ENCODE assay signal across 1 cellular context in the genomic region with DNA sequence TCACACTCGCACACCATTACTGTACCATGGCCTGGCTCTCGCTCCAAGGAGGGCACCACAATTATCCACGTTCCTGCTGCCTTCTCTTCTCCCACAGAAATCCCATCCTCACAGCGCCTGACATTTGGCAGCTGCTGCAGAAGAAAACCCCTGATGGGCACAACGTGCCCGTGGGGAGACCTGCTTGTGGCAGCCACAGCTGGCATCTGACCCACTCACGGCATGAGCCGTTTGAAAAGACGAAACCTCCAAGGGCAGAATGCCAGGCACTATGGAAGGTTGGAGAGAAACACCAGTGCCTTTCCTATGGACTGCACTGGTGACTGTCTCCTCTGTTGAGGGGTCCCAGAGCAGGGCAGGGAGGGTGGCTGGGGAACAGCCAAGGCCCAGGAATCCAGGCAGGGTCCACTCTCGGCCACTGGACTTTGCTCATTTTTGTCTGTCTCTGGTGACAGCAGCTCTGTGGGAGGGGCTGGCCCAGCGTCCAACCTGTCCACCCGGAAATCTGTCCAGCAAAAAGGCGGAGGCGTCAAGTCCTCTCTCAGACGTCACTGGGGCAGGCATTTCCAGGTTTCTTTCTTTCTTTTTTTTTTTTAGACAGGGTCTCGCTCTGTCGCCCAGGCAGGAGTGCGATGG.
A peak's percentile ranks its signal among the peaks of the same experiment; 100 is the strongest.
TF ChIP-seq lines count a peak whose summit lies in the region.

No MANE protein-coding gene starts in this region.

TF ChIP-seq in HepG2, 621 proteins besides CTCF, POLR2A, EP300 and RAD21 (continued from another document and continues in another):
- TF ChIP-seq ZNF142 (CRISPR knock-in tag; IDR thresholded peaks at IDR 0.05) (no peak), ZNF777 (CRISPR knock-in tag; IDR thresholded peaks at IDR 0.05) (no peak), KDM4B (CRISPR knock-in tag; IDR thresholded peaks at IDR 0.05) (no peak), NR2F6 (IDR thresholded peaks at IDR 0.05) (no peak), NR2F6 (CRISPR knock-in tag; IDR thresholded peaks at IDR 0.05) (peak; percentile 27; the same call in 1 of the 2 replicates), KAT7 (CRISPR knock-in tag; IDR thresholded peaks at IDR 0.05; ENCODE audit: borderline replicate concordance) (no peak), ZNF503 (CRISPR knock-in tag; IDR thresholded peaks at IDR 0.05) (no peak), SP5 (CRISPR knock-in tag; IDR thresholded peaks at IDR 0.05; ENCODE audit: borderline replicate concordance, low read depth) (peak; percentile 37; the same call in 1 of the 2 replicates), ZNF34 (CRISPR knock-in tag; IDR thresholded peaks at IDR 0.05; ENCODE audit: borderline replicate concordance) (no peak), SIX1 (CRISPR knock-in tag; IDR thresholded peaks at IDR 0.05; ENCODE audit: borderline replicate concordance) (no peak), CREB1 (IDR thresholded peaks at IDR 0.05) (no peak), CREB1 (CRISPR knock-in tag; IDR thresholded peaks at IDR 0.05) (peak; percentile 45; the same call in 1 of the 2 replicates), KDM5B (CRISPR knock-in tag; IDR thresholded peaks at IDR 0.05; ENCODE audit: borderline replicate concordance) (no peak), NAIF1 (CRISPR knock-in tag; IDR thresholded peaks at IDR 0.05; ENCODE audit: borderline replicate concordance) (no peak), SNAI1 (CRISPR knock-in tag; IDR thresholded peaks at IDR 0.05; ENCODE audit: borderline replicate concordance) (no peak), U2AF1 (optimal IDR thresholded peaks at IDR 0.05; ENCODE audit: low read depth, low read length) (no peak), FLYWCH1 (CRISPR knock-in tag; IDR thresholded peaks at IDR 0.05) (no peak), ZNF180 (CRISPR knock-in tag; IDR thresholded peaks at IDR 0.05; ENCODE audit: borderline replicate concordance, low read depth) (no peak), ZNF704 (CRISPR knock-in tag; IDR thresholded peaks at IDR 0.05; ENCODE audit: borderline replicate concordance) (no peak), GFI1 (CRISPR knock-in tag; IDR thresholded peaks at IDR 0.05; ENCODE audit: borderline replicate concordance) (no peak), HMG20B (CRISPR knock-in tag; conservative IDR thresholded peaks at IDR 0.05) (no peak), SNRNP70 (IDR thresholded peaks at IDR 0.05; ENCODE audit: low read depth, low read length) (no peak), IRF1 (CRISPR knock-in tag; IDR thresholded peaks at IDR 0.05; ENCODE audit: low read depth) (no peak), XBP1 (CRISPR knock-in tag; IDR thresholded peaks at IDR 0.05) (no peak), ZBED4 (CRISPR knock-in tag; IDR thresholded peaks at IDR 0.05; ENCODE audit: borderline replicate concordance) (no peak), SAFB2 (CRISPR knock-in tag; IDR thresholded peaks at IDR 0.05; ENCODE audit: borderline replicate concordance, low read depth) (no peak), HOXA7 (CRISPR knock-in tag; IDR thresholded peaks at IDR 0.05) (no peak), RARG (CRISPR knock-in tag; IDR thresholded peaks at IDR 0.05; ENCODE audit: low read depth) (no peak), DMAP1 (CRISPR knock-in tag; IDR thresholded peaks at IDR 0.05) (no peak), SRSF9 (IDR thresholded peaks at IDR 0.05; ENCODE audit: borderline replicate concordance, insufficient read depth, low read depth, low read length, poor library complexity, severe bottlenecking) (no peak), FOXK2 (IDR thresholded peaks at IDR 0.05) (no peak), ZNF549 (CRISPR knock-in tag; IDR thresholded peaks at IDR 0.05) (no peak), HNRNPUL1 (IDR thresholded peaks at IDR 0.05; ENCODE audit: low read depth, low read length) (no peak), ZNF749 (CRISPR knock-in tag; IDR thresholded peaks at IDR 0.05; ENCODE audit: borderline replicate concordance) (no peak)
- TF ChIP-seq, protein P1, sequence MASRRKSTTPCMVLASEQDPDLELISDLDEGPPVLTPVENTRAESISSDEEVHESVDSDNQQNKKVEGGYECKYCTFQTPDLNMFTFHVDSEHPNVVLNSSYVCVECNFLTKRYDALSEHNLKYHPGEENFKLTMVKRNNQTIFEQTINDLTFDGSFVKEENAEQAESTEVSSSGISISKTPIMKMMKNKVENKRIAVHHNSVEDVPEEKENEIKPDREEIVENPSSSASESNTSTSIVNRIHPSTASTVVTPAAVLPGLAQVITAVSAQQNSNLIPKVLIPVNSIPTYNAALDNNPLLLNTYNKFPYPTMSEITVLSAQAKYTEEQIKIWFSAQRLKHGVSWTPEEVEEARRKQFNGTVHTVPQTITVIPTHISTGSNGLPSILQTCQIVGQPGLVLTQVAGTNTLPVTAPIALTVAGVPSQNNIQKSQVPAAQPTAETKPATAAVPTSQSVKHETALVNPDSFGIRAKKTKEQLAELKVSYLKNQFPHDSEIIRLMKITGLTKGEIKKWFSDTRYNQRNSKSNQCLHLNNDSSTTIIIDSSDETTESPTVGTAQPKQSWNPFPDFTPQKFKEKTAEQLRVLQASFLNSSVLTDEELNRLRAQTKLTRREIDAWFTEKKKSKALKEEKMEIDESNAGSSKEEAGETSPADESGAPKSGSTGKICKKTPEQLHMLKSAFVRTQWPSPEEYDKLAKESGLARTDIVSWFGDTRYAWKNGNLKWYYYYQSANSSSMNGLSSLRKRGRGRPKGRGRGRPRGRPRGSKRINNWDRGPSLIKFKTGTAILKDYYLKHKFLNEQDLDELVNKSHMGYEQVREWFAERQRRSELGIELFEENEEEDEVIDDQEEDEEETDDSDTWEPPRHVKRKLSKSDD (CRISPR knock-in tag; IDR thresholded peaks at IDR 0.05; ENCODE audit: low read depth): no peak
- TF ChIP-seq, protein P2, sequence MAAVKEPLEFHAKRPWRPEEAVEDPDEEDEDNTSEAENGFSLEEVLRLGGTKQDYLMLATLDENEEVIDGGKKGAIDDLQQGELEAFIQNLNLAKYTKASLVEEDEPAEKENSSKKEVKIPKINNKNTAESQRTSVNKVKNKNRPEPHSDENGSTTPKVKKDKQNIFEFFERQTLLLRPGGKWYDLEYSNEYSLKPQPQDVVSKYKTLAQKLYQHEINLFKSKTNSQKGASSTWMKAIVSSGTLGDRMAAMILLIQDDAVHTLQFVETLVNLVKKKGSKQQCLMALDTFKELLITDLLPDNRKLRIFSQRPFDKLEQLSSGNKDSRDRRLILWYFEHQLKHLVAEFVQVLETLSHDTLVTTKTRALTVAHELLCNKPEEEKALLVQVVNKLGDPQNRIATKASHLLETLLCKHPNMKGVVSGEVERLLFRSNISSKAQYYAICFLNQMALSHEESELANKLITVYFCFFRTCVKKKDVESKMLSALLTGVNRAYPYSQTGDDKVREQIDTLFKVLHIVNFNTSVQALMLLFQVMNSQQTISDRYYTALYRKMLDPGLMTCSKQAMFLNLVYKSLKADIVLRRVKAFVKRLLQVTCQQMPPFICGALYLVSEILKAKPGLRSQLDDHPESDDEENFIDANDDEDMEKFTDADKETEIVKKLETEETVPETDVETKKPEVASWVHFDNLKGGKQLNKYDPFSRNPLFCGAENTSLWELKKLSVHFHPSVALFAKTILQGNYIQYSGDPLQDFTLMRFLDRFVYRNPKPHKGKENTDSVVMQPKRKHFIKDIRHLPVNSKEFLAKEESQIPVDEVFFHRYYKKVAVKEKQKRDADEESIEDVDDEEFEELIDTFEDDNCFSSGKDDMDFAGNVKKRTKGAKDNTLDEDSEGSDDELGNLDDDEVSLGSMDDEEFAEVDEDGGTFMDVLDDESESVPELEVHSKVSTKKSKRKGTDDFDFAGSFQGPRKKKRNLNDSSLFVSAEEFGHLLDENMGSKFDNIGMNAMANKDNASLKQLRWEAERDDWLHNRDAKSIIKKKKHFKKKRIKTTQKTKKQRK (IDR thresholded peaks at IDR 0.05; ENCODE audit: low read length): no peak
- TF ChIP-seq, protein P3, sequence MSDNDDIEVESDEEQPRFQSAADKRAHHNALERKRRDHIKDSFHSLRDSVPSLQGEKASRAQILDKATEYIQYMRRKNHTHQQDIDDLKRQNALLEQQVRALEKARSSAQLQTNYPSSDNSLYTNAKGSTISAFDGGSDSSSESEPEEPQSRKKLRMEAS (IDR thresholded peaks at IDR 0.05): 0 out of 2 replicates have a peak, but pooled peaks have one; percentile 25
